1 cellular context compared by ENCODE assay signal in genomic region chr2:240915526-240916335, GRCh38.
TF ChIP-seq lines count a peak whose summit lies in the region.

No MANE protein-coding gene starts in this region.

TF ChIP-seq in IMR-90, 13 proteins besides CTCF, POLR2A, EP300 and RAD21 (continued from another document):
- TF ChIP-seq USF2 (IDR thresholded peaks at IDR 0.05; ENCODE audit: low read depth, low read length) (no peak), MXI1 (IDR thresholded peaks at IDR 0.05; ENCODE audit: borderline replicate concordance, low read depth, low read length) (no peak), MAZ (IDR thresholded peaks at IDR 0.05; ENCODE audit: borderline replicate concordance, low read depth, low read length) (no peak), FOS (IDR thresholded peaks at IDR 0.05; ENCODE audit: low read depth, low read length) (no peak), CHD1 (IDR thresholded peaks at IDR 0.05; ENCODE audit: low read depth, low read length) (no peak), SMC3 (IDR thresholded peaks at IDR 0.05; ENCODE audit: low read depth, low read length) (no peak), MAFK (IDR thresholded peaks at IDR 0.05; ENCODE audit: low read depth, low read length) (no peak), RFX5 (IDR thresholded peaks at IDR 0.05; ENCODE audit: low read depth, low read length) (no peak), CEBPB (IDR thresholded peaks at IDR 0.05; ENCODE audit: low read depth, low read length) (no peak)
